1 cellular context compared by ENCODE assay signal in genomic region chr1:145997156-145998023, GRCh38.
TF ChIP-seq lines count a peak whose summit lies in the region.

No MANE protein-coding gene starts in this region.

TF ChIP-seq in K562, 482 proteins besides CTCF, POLR2A, EP300 and RAD21 (continued from another document and continues in another):
- TF ChIP-seq SPI1 (IDR thresholded peaks at IDR 0.05; ENCODE audit: borderline replicate concordance, low read depth, low read length) (0 out of 2 replicates have a peak, but pooled peaks have one; percentile 19), KAT8 (IDR thresholded peaks at IDR 0.05; ENCODE audit: low read depth) (no peak), ATF6 (CRISPR knock-in tag; IDR thresholded peaks at IDR 0.05) (no peak), ZEB2 (IDR thresholded peaks at IDR 0.05) (peak; percentile 90), ETS1 (conservative IDR thresholded peaks at IDR 0.05; ENCODE audit: control insufficient read depth, low read depth, low read length) (no peak), ZNF277 (CRISPR knock-in tag; IDR thresholded peaks at IDR 0.05; ENCODE audit: borderline replicate concordance) (no peak), PRDM10 (IDR thresholded peaks at IDR 0.05; ENCODE audit: partially characterized antibody) (no peak), MEF2A (IDR thresholded peaks at IDR 0.05; ENCODE audit: control insufficient read depth, low read depth, low read length) (0 out of 2 replicates have a peak, but pooled peaks have one; percentile 43), LEF1 (IDR thresholded peaks at IDR 0.05) (0 out of 2 replicates have a peak, but pooled peaks have one; percentile 20), CC2D1A (IDR thresholded peaks at IDR 0.05) (no peak), DPF2 (IDR thresholded peaks at IDR 0.05) (peak; percentile 79), ZNF592 (IDR thresholded peaks at IDR 0.05) (peak; percentile 76; the same call in 1 of the 2 replicates), ARID1B (IDR thresholded peaks at IDR 0.05) (peak; percentile 52), FOXP1 (CRISPR knock-in tag; IDR thresholded peaks at IDR 0.05) (no peak), TBP (optimal IDR thresholded peaks at IDR 0.05; ENCODE audit: low read depth, low read length) (peak; percentile 47), FOXA3 (CRISPR knock-in tag; conservative IDR thresholded peaks at IDR 0.05 in 1 of 2, IDR thresholded peaks at IDR 0.05 in 1 of 2) (peak in 1 of 2 experiments; percentile 52; a peak in 2 of 4 replicates), SMARCA4 (IDR thresholded peaks at IDR 0.05) (peak; percentile 80), ELF2 (CRISPR knock-in tag; IDR thresholded peaks at IDR 0.05) (0 out of 2 replicates have a peak, but pooled peaks have one; percentile 8), SMAD1 (IDR thresholded peaks at IDR 0.05; ENCODE audit: low read depth, low read length, partially characterized antibody) (peak; percentile 17), GABPA (tag; conservative IDR thresholded peaks at IDR 0.05; ENCODE audit: low read depth) (peak; percentile 73), SAFB (IDR thresholded peaks at IDR 0.05; ENCODE audit: borderline replicate concordance, low read depth, low read length) (no peak), SMAD4 (CRISPR knock-in tag; conservative IDR thresholded peaks at IDR 0.05) (peak; percentile 7; the same call in 1 of the 2 replicates), KLF13 (tag; IDR thresholded peaks at IDR 0.05; ENCODE audit: borderline replicate concordance, low read depth) (0 out of 2 replicates have a peak, but pooled peaks have one; percentile 20), TAF1 (IDR thresholded peaks at IDR 0.05; ENCODE audit: control insufficient read depth, extremely low read depth, insufficient read depth, low read length, severe bottlenecking) (peak; percentile 43), CTBP1 (IDR thresholded peaks at IDR 0.05; ENCODE audit: borderline replicate concordance) (peak; percentile 51), ZFP36 (IDR thresholded peaks at IDR 0.05; ENCODE audit: low read depth, low read length, partially characterized antibody) (peak; percentile 17), ZFX (CRISPR knock-in tag; IDR thresholded peaks at IDR 0.05) (no peak), FOXK1 (CRISPR knock-in tag; IDR thresholded peaks at IDR 0.05; ENCODE audit: borderline replicate concordance) (no peak), HDAC1 (IDR thresholded peaks at IDR 0.05) (peak in 1 of 2 experiments; percentile 48; a peak in 1 of 4 replicates), ZBTB40 (IDR thresholded peaks at IDR 0.05) (0 out of 2 replicates have a peak, but pooled peaks have one; percentile 11), ZBTB40 (CRISPR knock-in tag; IDR thresholded peaks at IDR 0.05) (no peak), HDAC2 (IDR thresholded peaks at IDR 0.05) (peak; percentile 16; the same call in 1 of the 2 replicates), THRB (CRISPR knock-in tag; conservative IDR thresholded peaks at IDR 0.05) (0 out of 2 replicates have a peak, but pooled peaks have one; percentile 9), SMARCE1 (IDR thresholded peaks at IDR 0.05) (peak; percentile 13; the same call in 1 of the 2 replicates)
